Comparison of ENCODE assay signal across 18 cellular contexts in genomic region chr17:46147167-46147749, GRCh38. TPM values are rescaled to one million over a fixed set of nuclear protein-coding genes. Genes with fewer than 3 reads are reported as not detected.
DNase-seq lines count a peak whose midpoint lies in the region; ATAC-seq and TF ChIP-seq lines count a peak whose summit lies in the region.
"Had no signal": no experiment of that assay in that cellular context is flagged by ENCODE, and none has a peak within 500 bp of the region (broad histone marks: within the 10 kb centered on the region; RNA-seq: fewer than 3 reads in every experiment).

No MANE protein-coding gene starts in this region.

- no peaks in the 10 kb centered on the region for H3K27me3 ChIP-seq in neural progenitor cell
- H3K27me3 ChIP-seq: heart left ventricle, thyroid gland had no signal

- DNase-seq in stimulated activated CD4-positive, alpha-beta T cell treated with anti-CD3 and anti-CD28 coated beads, Interleukin-15, amount 100 ng/mL, for 24 hours = peak; percentile 42
- DNase-seq in stimulated activated CD4-positive, alpha-beta T cell treated with anti-CD3 and anti-CD28 coated beads, Interleukin-12 subunit alpha, Interleukin-12 subunit beta, amount 100 ng/mL, for 4 hours = no peak
- DNase-seq in T-helper 2 cell treated with Interferon-gamma antibody and Interleukin-4, amounts not matched to agents 5 μg/mL and 100 μg/mL, for 36 hours (ENCODE audit: low spot score) = peak; percentile 30
- peak; percentile 16 to 42 (median 37) for DNase-seq in immature natural killer cell
- DNase-seq in stimulated activated naive CD8-positive, alpha-beta T cell treated with anti-CD3 and anti-CD28 coated beads, Interleukin-15, amount 100 ng/mL, for 72 hours = no peak
- DNase-seq in neural progenitor cell (ENCODE audit: low spot score) = no peak
- DNase-seq: heart left ventricle, Kasumi-1, NCI-H1694, NCI-H446 treated with DMSO at 0.1 percent for 48 hours, psoas muscle, thyroid gland had no signal

- no peak overlapping the region for H3K4me3 ChIP-seq in neural progenitor cell
- H3K4me3 ChIP-seq: heart left ventricle, psoas muscle, thyroid gland had no signal

- no peak overlapping the region for H3K4me2 ChIP-seq in neural progenitor cell

- H3K27me3 Mint-ChIP-seq in T-helper 2 cell treated with Interferon-gamma antibody and Interleukin-4, amounts not matched to agents 5 μg/mL and 100 μg/mL, for 36 hours (ENCODE audit: low read depth) = no peaks in the 10 kb centered on the region
- H3K27me3 Mint-ChIP-seq in immature natural killer cell (ENCODE audit: low read depth in 3 of 3) = peaks cover 0 to 11% (median 2%) of the 10 kb centered on the region in 3 donors
- H3K27me3 Mint-ChIP-seq in stimulated activated naive CD8-positive, alpha-beta T cell treated with anti-CD3 and anti-CD28 coated beads, Interleukin-15, amount 100 ng/mL, for 72 hours = no peaks in the 10 kb centered on the region
- H3K27me3 Mint-ChIP-seq in neural progenitor cell (ENCODE audit: insufficient read depth, low read depth) = no peaks in the 10 kb centered on the region
- H3K27me3 Mint-ChIP-seq: dendritic cell treated with granulocyte-macrophage colony-stimulating factor and Interleukin-4, amounts not matched to agents 40 ng/mL and 50 ng/mL, for 4 days had no signal

- H3K4me1 Mint-ChIP-seq in T-helper 2 cell treated with Interferon-gamma antibody and Interleukin-4, amounts not matched to agents 5 μg/mL and 100 μg/mL, for 36 hours (ENCODE audit: low read depth) = peaks cover 56% of the 10 kb centered on the region
- peaks cover 92 to 96% of the 10 kb centered on the region in 2 donors for H3K4me1 Mint-ChIP-seq in immature natural killer cell
- peaks cover 92% of the 10 kb centered on the region for H3K4me1 Mint-ChIP-seq in stimulated activated naive CD8-positive, alpha-beta T cell treated with anti-CD3 and anti-CD28 coated beads, Interleukin-15, amount 100 ng/mL, for 72 hours
- H3K4me1 Mint-ChIP-seq in neural progenitor cell = peaks cover 9% of the 10 kb centered on the region

- peaks cover 5% of the 10 kb centered on the region for H3F3A ChIP-seq in neural progenitor cell (ENCODE audit: low read depth)

- peaks cover 98% of the 10 kb centered on the region for H3K79me2 ChIP-seq in neural progenitor cell (ENCODE audit: low read depth)

- ATAC-seq in stimulated activated naive CD8-positive, alpha-beta T cell treated with anti-CD3 and anti-CD28 coated beads, Interleukin-15, amount 100 ng/mL, for 72 hours = no peak
- ATAC-seq in HG03521 (IDR thresholded peaks at IDR 0.05; ENCODE audit: unreplicated experiment) = no peak
- ATAC-seq in HG02798 (IDR thresholded peaks at IDR 0.05; ENCODE audit: poor library complexity, unreplicated experiment) = no peak
- ATAC-seq: esophagus mucosa, heart left ventricle, SK-N-SH treated with all-trans-retinoic acid at 6 μM for 48 hours had no signal

- no peak overlapping the region for H3K9ac ChIP-seq in neural progenitor cell

- no peak overlapping the region for H3K27ac ChIP-seq in neural progenitor cell
- H3K27ac ChIP-seq: heart left ventricle, psoas muscle, thyroid gland, VCaP had no signal

- peaks cover 18% of the 10 kb centered on the region for H3K4me1 ChIP-seq in neural progenitor cell

- H3K36me3 Mint-ChIP-seq in T-helper 2 cell treated with Interferon-gamma antibody and Interleukin-4, amounts not matched to agents 5 μg/mL and 100 μg/mL, for 36 hours (ENCODE audit: low read depth) = peaks cover 19% of the 10 kb centered on the region
- H3K36me3 Mint-ChIP-seq in immature natural killer cell (peaks cover 0 to 4% (median 4%) of the 10 kb centered on the region in 3 donors), neural progenitor cell (peaks cover 32% of the 10 kb centered on the region)

- peak overlapping the region; percentile 5 for H3K4me3 Mint-ChIP-seq in T-helper 2 cell treated with Interferon-gamma antibody and Interleukin-4, amounts not matched to agents 5 μg/mL and 100 μg/mL, for 36 hours
- H3K4me3 Mint-ChIP-seq in immature natural killer cell = peak overlapping the region; percentile 62 to 70 (median 69)
- H3K4me3 Mint-ChIP-seq in stimulated activated naive CD8-positive, alpha-beta T cell treated with anti-CD3 and anti-CD28 coated beads, Interleukin-15, amount 100 ng/mL, for 72 hours = peak overlapping the region; percentile 46 to 57
- no peak overlapping the region for H3K4me3 Mint-ChIP-seq in neural progenitor cell
- H3K4me3 Mint-ChIP-seq: dendritic cell treated with granulocyte-macrophage colony-stimulating factor and Interleukin-4, amounts not matched to agents 40 ng/mL and 50 ng/mL, for 4 days had no signal

- H3K27ac Mint-ChIP-seq in T-helper 2 cell treated with Interferon-gamma antibody and Interleukin-4, amounts not matched to agents 5 μg/mL and 100 μg/mL, for 36 hours = no peak overlapping the region
- peak overlapping the region; percentile 65 to 88 (median 76) for H3K27ac Mint-ChIP-seq in immature natural killer cell
- peak overlapping the region; percentile 36 to 41 for H3K27ac Mint-ChIP-seq in stimulated activated naive CD8-positive, alpha-beta T cell treated with anti-CD3 and anti-CD28 coated beads, Interleukin-15, amount 100 ng/mL, for 72 hours
- no peak overlapping the region for H3K27ac Mint-ChIP-seq in neural progenitor cell
- H3K27ac Mint-ChIP-seq: dendritic cell treated with granulocyte-macrophage colony-stimulating factor and Interleukin-4, amounts not matched to agents 40 ng/mL and 50 ng/mL, for 4 days had no signal

- H3K9me3 ChIP-seq in neural progenitor cell (ENCODE audit: low read depth) = no peaks in the 10 kb centered on the region
- H3K9me3 ChIP-seq: heart left ventricle, psoas muscle, thyroid gland had no signal

- H3K9me3 Mint-ChIP-seq in T-helper 2 cell treated with Interferon-gamma antibody and Interleukin-4, amounts not matched to agents 5 μg/mL and 100 μg/mL, for 36 hours = no peaks in the 10 kb centered on the region
- H3K9me3 Mint-ChIP-seq in immature natural killer cell = no peaks in the 10 kb centered on the region
- H3K9me3 Mint-ChIP-seq in stimulated activated naive CD8-positive, alpha-beta T cell treated with anti-CD3 and anti-CD28 coated beads, Interleukin-15, amount 100 ng/mL, for 72 hours = no peaks in the 10 kb centered on the region
- no peaks in the 10 kb centered on the region for H3K9me3 Mint-ChIP-seq in neural progenitor cell
- H3K9me3 Mint-ChIP-seq: dendritic cell treated with granulocyte-macrophage colony-stimulating factor and Interleukin-4, amounts not matched to agents 40 ng/mL and 50 ng/mL, for 4 days had no signal

- H4K20me1 ChIP-seq in neural progenitor cell (ENCODE audit: low read depth) = peaks cover 94% of the 10 kb centered on the region

- H3K36me3 ChIP-seq in neural progenitor cell = no peaks in the 10 kb centered on the region
- H3K36me3 ChIP-seq: heart left ventricle, thyroid gland had no signal

- no peak for TF ChIP-seq CTCF in neural progenitor cell (IDR thresholded peaks at IDR 0.05)

- no peak overlapping the region for H2AFZ ChIP-seq in neural progenitor cell (replicated peaks)

RNA-seq across cellular contexts. Expression of gene KANSL1, which starts 46.0 kb away (rescaled TPM):
- 10 to 100 TPM in 1 of 3 donors, 1 to 10 TPM in 2; 3.3 to 21.9 (median 8.6) TPM for polyA plus RNA-seq in immature natural killer cell
- total RNA-seq in neural progenitor cell (ENCODE audit: low replicate concordance) = 114 and 136 TPM in 2 replicates

Comparison
In these comparisons a context has a peak if more than half of its experiments do, and no peak if none do; other contexts are left out.
1. DNase-seq: peak in stimulated activated CD4-positive, alpha-beta T cell treated with anti-CD3 and anti-CD28 coated beads, Interleukin-15, amount 100 ng/mL, for 24 hours (single experiment), T-helper 2 cell treated with Interferon-gamma antibody and Interleukin-4, amounts not matched to agents 5 μg/mL and 100 μg/mL, for 36 hours (single experiment) and immature natural killer cell (3 of 3); none in stimulated activated CD4-positive, alpha-beta T cell treated with anti-CD3 and anti-CD28 coated beads, Interleukin-12 subunit alpha, Interleukin-12 subunit beta, amount 100 ng/mL, for 4 hours (single experiment), stimulated activated naive CD8-positive, alpha-beta T cell treated with anti-CD3 and anti-CD28 coated beads, Interleukin-15, amount 100 ng/mL, for 72 hours (0 of 2) and neural progenitor cell (single experiment).
2. H3K27ac Mint-ChIP-seq: peak in immature natural killer cell (6 of 6) and stimulated activated naive CD8-positive, alpha-beta T cell treated with anti-CD3 and anti-CD28 coated beads, Interleukin-15, amount 100 ng/mL, for 72 hours (2 of 2); none in T-helper 2 cell treated with Interferon-gamma antibody and Interleukin-4, amounts not matched to agents 5 μg/mL and 100 μg/mL, for 36 hours (single experiment) and neural progenitor cell (single experiment).